Comparison of ENCODE assay signal across 1 cellular context in the genomic region with DNA sequence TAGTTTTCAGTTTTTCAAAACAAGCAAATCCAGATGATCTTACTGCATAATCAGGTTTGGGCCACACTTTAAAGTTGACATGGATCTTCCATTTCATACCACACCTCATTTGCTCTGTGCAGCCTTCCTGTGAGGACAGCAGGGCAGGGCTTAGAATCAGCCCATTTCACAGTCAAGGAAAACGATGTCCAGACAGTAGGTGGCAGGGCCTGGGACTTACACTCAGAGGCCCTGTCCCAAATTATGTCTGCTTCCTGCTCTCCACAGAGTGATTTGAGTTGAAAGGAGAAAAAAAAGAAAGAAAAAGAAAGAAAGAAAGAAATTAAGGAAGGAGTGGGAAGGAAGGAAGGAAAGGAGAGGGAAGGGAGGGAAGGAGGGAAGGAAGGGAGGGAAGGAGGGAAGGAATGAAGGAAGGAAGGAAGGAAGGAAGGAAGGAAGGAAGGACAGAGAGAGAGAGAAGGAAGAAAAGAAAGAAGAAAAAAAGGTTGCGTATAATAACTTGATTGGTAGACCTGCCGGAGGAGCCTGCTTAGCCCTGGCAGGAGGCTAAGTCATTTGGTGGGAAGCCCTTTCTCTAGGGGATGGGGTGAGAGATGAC.
TF ChIP-seq lines count a peak whose summit lies in the region.

No MANE protein-coding gene starts in this region.

TF ChIP-seq in H1, 55 proteins besides CTCF, POLR2A, EP300 and RAD21:
- TF ChIP-seq SUZ12 (IDR thresholded peaks at IDR 0.05; ENCODE audit: low read length) (no peak), HDAC2 (IDR thresholded peaks at IDR 0.05; ENCODE audit: borderline replicate concordance in 1 of 2, low read depth in 2 of 2, low read length in 2 of 2) (no peak), YY1 (IDR thresholded peaks at IDR 0.05; ENCODE audit: low read depth, low read length) (no peak), MAX (IDR thresholded peaks at IDR 0.05) (no peak), SP1 (IDR thresholded peaks at IDR 0.05; ENCODE audit: low read depth, low read length) (no peak), MAFK (IDR thresholded peaks at IDR 0.05; ENCODE audit: low read depth, low read length) (no peak), ZNF274 (IDR thresholded peaks at IDR 0.05; ENCODE audit: borderline replicate concordance, extremely low read depth, low read length) (no peak), SIRT6 (IDR thresholded peaks at IDR 0.05; ENCODE audit: low read length) (no peak), ATF3 (IDR thresholded peaks at IDR 0.05; ENCODE audit: insufficient read depth, low read depth, low read length) (no peak), CHD2 (IDR thresholded peaks at IDR 0.05; ENCODE audit: low read length) (no peak), NRF1 (IDR thresholded peaks at IDR 0.05; ENCODE audit: low read depth, low read length) (no peak), RXRA (IDR thresholded peaks at IDR 0.05; ENCODE audit: insufficient read depth, low read depth, low read length) (no peak), SIX5 (IDR thresholded peaks at IDR 0.05; ENCODE audit: low read depth, low read length) (no peak), BRCA1 (IDR thresholded peaks at IDR 0.05; ENCODE audit: low read depth, low read length) (no peak), POLR2AphosphoS5 (IDR thresholded peaks at IDR 0.05; ENCODE audit: low read depth, low read length) (no peak)
